Comparison of ENCODE assay signal across 18 cellular contexts in the genomic region with DNA sequence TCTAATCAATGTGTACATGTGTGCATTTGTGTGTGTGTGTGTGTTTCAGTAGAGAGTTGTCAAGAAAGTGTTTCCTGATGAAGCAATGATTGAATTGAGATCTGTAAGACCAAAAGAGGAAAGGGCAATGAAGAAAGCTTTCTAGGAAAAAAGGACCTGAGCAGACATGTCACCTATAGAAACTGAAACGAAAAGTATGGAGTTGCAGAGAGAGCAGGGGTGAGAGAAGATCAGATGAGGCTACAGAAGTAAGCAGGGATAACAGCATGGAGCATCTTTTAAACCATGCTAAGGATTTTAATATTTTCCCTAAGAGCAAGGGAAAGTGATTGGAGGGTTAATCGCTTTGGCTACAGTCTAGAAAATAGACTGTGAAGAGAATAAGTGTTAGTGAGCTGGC.
DNase-seq lines count a peak whose midpoint lies in the region; ATAC-seq and TF ChIP-seq lines count a peak whose summit lies in the region.
"Had no signal": no experiment of that assay in that cellular context is flagged by ENCODE, and none has a peak within 500 bp of the region (broad histone marks: within the 10 kb centered on the region; RNA-seq: fewer than 3 reads in every experiment).

No MANE protein-coding gene starts in this region.

- in situ Hi-C loops in GM13977 (cut with MboI; ENCODE audit: low pct_unique_long_range_greater_than_20kb, low sequenced_read_pairs, unreplicated experiment) (no loop called here), HAP-1 (cut with MboI; ENCODE audit: low sequenced_read_pairs) (no loop called here)

- no peak overlapping the region for H3K27ac Mint-ChIP-seq in osteocyte (ENCODE audit: unreplicated experiment)
- H3K27ac Mint-ChIP-seq: endodermal cell; progenitor cell of endocrine pancreas; T-helper 2 cell treated with Interferon-gamma antibody and Interleukin-4, amounts not matched to agents 5 μg/mL and 100 μg/mL, for 36 hours had no signal

- no peak for TF ChIP-seq CTCF in GM13977 (IDR thresholded peaks at IDR 0.05; ENCODE audit: extremely low read depth, insufficient read depth, missing control alignments)
- TF ChIP-seq CTCF in osteocyte (IDR thresholded peaks at IDR 0.05): no peak

- H3K9me3 Mint-ChIP-seq in osteocyte (ENCODE audit: unreplicated experiment): no peaks in the 10 kb centered on the region

- H3K4me3 Mint-ChIP-seq in osteocyte (ENCODE audit: unreplicated experiment): no peak overlapping the region
- H3K4me3 Mint-ChIP-seq: endodermal cell; T-helper 2 cell treated with Interferon-gamma antibody and Interleukin-4, amounts not matched to agents 5 μg/mL and 100 μg/mL, for 36 hours had no signal

- DNase-seq in GM13977 (ENCODE audit: low spot score): peak; percentile 3
- DNase-seq in NOMO-1 treated with DMSO at 0.1 percent for 48 hours (lab: John Stamatoyannopoulos, UW; ENCODE audit: unreplicated experiment): peak; percentile 83
- DNase-seq in AG20443 (ENCODE audit: low spot score): no peak
- no peak for DNase-seq in HAP-1 (ENCODE audit: low spot score in 2 of 2)
- DNase-seq in SHP77 treated with DMSO at 0.1 percent for 48 hours (lab: John Stamatoyannopoulos, UW): no peak
- DNase-seq in osteocyte (ENCODE audit: extremely low spot score, unreplicated experiment): no peak
- DNase-seq: activated CD4-positive, alpha-beta T cell treated with anti-CD3 and anti-CD28 coated beads, Interleukin-2, amount 50 U/mL, for 48 hours; activated effector memory CD4-positive, alpha-beta T cell treated with anti-CD3 and anti-CD28 coated beads, Interleukin-2, amount 50 U/mL, for 16 hours; DMS 273 treated with DMSO at 0.1 percent for 48 hours; endodermal cell; gastrocnemius medialis; IMR-90; NCI-H1417 treated with DMSO at 0.1 percent for 48 hours; stimulated activated CD4-positive, alpha-beta T cell treated with anti-CD3 and anti-CD28 coated beads, Interleukin-1b, Interleukin-23, amount 100 ng/mL, for 48 hours had no signal

- no peaks in the 10 kb centered on the region for H3K27me3 ChIP-seq in HAP-1 (ENCODE audit: low read depth)
- H3K27me3 ChIP-seq: gastrocnemius medialis had no signal

- no peaks in the 10 kb centered on the region for H3K9me3 ChIP-seq in HAP-1
- H3K9me3 ChIP-seq: gastrocnemius medialis had no signal

- peak; percentile 74 for ATAC-seq in GM19463 (IDR thresholded peaks at IDR 0.05; ENCODE audit: unreplicated experiment)
- peak; percentile 74 for ATAC-seq in HG02981 (IDR thresholded peaks at IDR 0.05; ENCODE audit: unreplicated experiment)
- ATAC-seq: gastrocnemius medialis had no signal

- H3K4me1 ChIP-seq in HAP-1: no peaks in the 10 kb centered on the region
- H3K4me1 ChIP-seq: gastrocnemius medialis had no signal

- no peaks in the 10 kb centered on the region for H3K4me1 Mint-ChIP-seq in osteocyte (ENCODE audit: unreplicated experiment)

- no peak overlapping the region for H3K4me3 ChIP-seq in HAP-1
- H3K4me3 ChIP-seq: gastrocnemius medialis had no signal

- H3K36me3 ChIP-seq in HAP-1 (replicated peaks): no peaks in the 10 kb centered on the region
- H3K36me3 ChIP-seq: gastrocnemius medialis had no signal

- no peaks in the 10 kb centered on the region for H3K27me3 Mint-ChIP-seq in osteocyte (ENCODE audit: unreplicated experiment)
- H3K27me3 Mint-ChIP-seq: progenitor cell of endocrine pancreas had no signal

- no peaks in the 10 kb centered on the region for H3K36me3 Mint-ChIP-seq in osteocyte (ENCODE audit: unreplicated experiment)

Comparison
In these comparisons a context has a peak if more than half of its experiments do, and no peak if none do; other contexts are left out.
1. DNase-seq: peak in GM13977 (single experiment) and NOMO-1 treated with DMSO at 0.1 percent for 48 hours (single experiment); none in AG20443 (single experiment), HAP-1 (0 of 2), SHP77 treated with DMSO at 0.1 percent for 48 hours (single experiment) and osteocyte (single experiment).